ENCODE assay signal across 14 cellular contexts in the genomic region with DNA sequence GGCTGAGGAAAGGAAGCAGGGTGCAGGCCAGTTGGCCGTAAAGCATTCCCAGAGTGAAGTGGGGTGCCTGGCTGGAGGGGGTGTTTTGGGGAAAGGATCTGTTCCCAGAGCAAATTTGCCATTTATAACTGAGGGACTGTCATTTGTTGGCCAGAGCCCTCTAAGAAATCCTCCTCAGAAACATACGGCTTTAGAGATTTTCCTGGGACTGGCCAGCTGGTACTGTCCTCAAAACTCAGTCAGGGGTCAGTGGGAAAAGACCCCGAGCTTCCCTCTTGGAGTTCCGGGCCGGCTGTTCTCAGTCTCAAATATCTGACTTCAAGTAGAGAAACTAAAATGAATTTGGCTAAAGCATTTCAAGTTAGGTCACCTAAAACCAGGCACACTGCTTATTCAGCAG.
"Had no signal": no experiment of that assay in that cellular context is flagged by ENCODE, and none has a peak within 500 bp of the region (broad histone marks: within the 10 kb centered on the region; RNA-seq: fewer than 3 reads in every experiment).

No MANE protein-coding gene starts in this region.

- H3K27ac ChIP-seq: gastrocnemius medialis, hepatocyte, pancreas, skin epidermis had no signal

- DNase-seq: activated CD4-positive, alpha-beta T cell treated with anti-CD3 and anti-CD28 coated beads, Interleukin-2, amount 10 ng/mL, durations not matched to agents 7 days and 5 days; activated CD4-positive, CD25-positive, alpha-beta regulatory T cell; activated CD8-positive, alpha-beta memory T cell treated with anti-CD3 and anti-CD28 coated beads for 24 hours; activated naive CD4-positive, alpha-beta T cell treated with anti-CD3 and anti-CD28 coated beads, Interleukin-2, amount 10 ng/mL, durations not matched to agents 7 days and 5 days; gastrocnemius medialis; kidney; pancreas; retina; SIG-M5; T-helper 2 cell had no signal

- H2AFZ ChIP-seq: hepatocyte had no signal

- H3K36me3 ChIP-seq: gastrocnemius medialis, pancreas had no signal

- H3K4me3 ChIP-seq: gastrocnemius medialis, hepatocyte, pancreas, skin epidermis, tibial nerve had no signal

- H3K4me1 ChIP-seq: gastrocnemius medialis, pancreas had no signal

- ATAC-seq: gastrocnemius medialis; pancreas; stimulated activated effector memory CD8-positive, alpha-beta T cell treated with anti-CD3 and anti-CD28 coated beads, Interleukin-12 subunit alpha, Interleukin-12 subunit beta, amount 100 ng/mL, for 72 hours had no signal

- H3K9me3 ChIP-seq: gastrocnemius medialis, pancreas, tibial nerve had no signal

- H3K27me3 ChIP-seq: gastrocnemius medialis, hepatocyte, pancreas, tibial nerve had no signal
